22 cellular contexts compared by ENCODE assay signal in genomic region chr15:66102563-66103292, GRCh38.
DNase-seq lines count a peak whose midpoint lies in the region; FAIRE-seq and TF ChIP-seq lines count a peak whose summit lies in the region.
"Had no signal": no experiment of that assay in that cellular context is flagged by ENCODE, and none has a peak within 500 bp of the region (broad histone marks: within the 10 kb centered on the region; RNA-seq: fewer than 3 reads in every experiment).

No MANE protein-coding gene starts in this region.

- H4K20me1 ChIP-seq in hepatocyte (ENCODE audit: insufficient read depth, poor library complexity, severe bottlenecking) = no peaks in the 10 kb centered on the region

- no peak overlapping the region for H3K27ac ChIP-seq in sigmoid colon
- no peak overlapping the region for H3K27ac ChIP-seq in hepatocyte
- H3K27ac ChIP-seq: 22Rv1, C4-2B, KMS-11 had no signal

- peaks cover 9% of the 10 kb centered on the region for H3K27me3 Mint-ChIP-seq in glutamatergic neuron (ENCODE audit: unreplicated experiment)

- H3K9me2 ChIP-seq in hepatocyte (replicated peaks; ENCODE audit: insufficient read depth) = no peaks in the 10 kb centered on the region

- H3K9me3 Mint-ChIP-seq in glutamatergic neuron (ENCODE audit: unreplicated experiment) = peaks cover 2% of the 10 kb centered on the region
- H3K9me3 Mint-ChIP-seq: CD8-positive, alpha-beta memory T cell; IgD-negative memory B cell had no signal

- intact Hi-C loops in sigmoid colon (cut with DNase I) = no loop called here

- no peaks in the 10 kb centered on the region for H3K79me2 ChIP-seq in hepatocyte

- H3K9me3 ChIP-seq in sigmoid colon (no peaks in the 10 kb centered on the region), hepatocyte (ENCODE audit: low read depth) (no peaks in the 10 kb centered on the region)

- H3K4me2 ChIP-seq in hepatocyte = no peak overlapping the region
- H3K4me2 ChIP-seq: KMS-11 had no signal

- H3K36me3 ChIP-seq in sigmoid colon = no peaks in the 10 kb centered on the region
- H3K36me3 ChIP-seq in hepatocyte (replicated peaks; ENCODE audit: insufficient read depth, low read depth) = no peaks in the 10 kb centered on the region

- no peak for TF ChIP-seq CTCF in glutamatergic neuron (IDR thresholded peaks at IDR 0.05; ENCODE audit: partially characterized antibody, unreplicated experiment)
- TF ChIP-seq CTCF in sigmoid colon (IDR thresholded peaks at IDR 0.05) = no peak
- no peak for TF ChIP-seq CTCF in hepatocyte (IDR thresholded peaks at IDR 0.05; ENCODE audit: poor library complexity)

- WGBS in sigmoid colon, 2 donors = 92 to 94% methylated on average over 5 of the region's 5 CpGs
- WGBS in hepatocyte (ENCODE audit: low lambda C conversion rate, missing lambda C conversion rate) = 91% methylated on average over 5 of the region's 5 CpGs

- FAIRE-seq in GM12891 (lab: Jason Lieb, UNC) = no peak
- FAIRE-seq: H54 had no signal

- peaks cover 0 to 17% (median 0%) of the 10 kb centered on the region in 3 donors for H3K27me3 ChIP-seq in sigmoid colon
- peaks cover 2% of the 10 kb centered on the region for H3K27me3 ChIP-seq in hepatocyte

- H3K4me1 ChIP-seq in sigmoid colon (no peaks in the 10 kb centered on the region), hepatocyte (ENCODE audit: insufficient read depth) (no peaks in the 10 kb centered on the region)

- DNase-seq in NCI-H82 (lab: John Stamatoyannopoulos, UW) (peak; percentile 50), NCI-H82 treated with DMSO at 0.1 percent for 48 hours (lab: John Stamatoyannopoulos, UW; ENCODE audit: unreplicated experiment) (no peak), NCI-H524 treated with DMSO at 0.1 percent for 48 hours (lab: John Stamatoyannopoulos, UW) (peak; percentile 35), glutamatergic neuron (no peak), sigmoid colon (peak; percentile 2), GM12891 (ENCODE audit: insufficient read length, low spot score) (no peak), hepatocyte (ENCODE audit: low spot score) (no peak), NCI-H2171 (lab: John Stamatoyannopoulos, UW) (no peak)
- DNase-seq: CD8-positive, alpha-beta memory T cell; DMS153; DND-41; MM.1S; NCI-H2029 treated with DMSO at 0.1 percent for 48 hours; NCI-H2227 treated with DMSO at 0.1 percent for 48 hours; PC-3; SHP77 had no signal

- no peak overlapping the region for H3K4me3 ChIP-seq in sigmoid colon
- H3K4me3 ChIP-seq in hepatocyte = no peak overlapping the region

- H2AFZ ChIP-seq in hepatocyte = no peak overlapping the region

- TF ChIP-seq EP300 in sigmoid colon (IDR thresholded peaks at IDR 0.05) = no peak

- peaks cover 35% of the 10 kb centered on the region for H3K4me1 Mint-ChIP-seq in glutamatergic neuron (ENCODE audit: low read depth, unreplicated experiment)
- H3K4me1 Mint-ChIP-seq: B cell; CD8-positive, alpha-beta memory T cell; IgD-negative memory B cell had no signal

- H3K36me3 Mint-ChIP-seq in glutamatergic neuron (ENCODE audit: unreplicated experiment) = no peaks in the 10 kb centered on the region
- H3K36me3 Mint-ChIP-seq: CD8-positive, alpha-beta memory T cell; IgD-negative memory B cell had no signal

- no peak overlapping the region for H3K4me3 Mint-ChIP-seq in glutamatergic neuron (ENCODE audit: unreplicated experiment)
- H3K4me3 Mint-ChIP-seq: B cell; CD8-positive, alpha-beta memory T cell; IgD-negative memory B cell had no signal

- peak overlapping the region; percentile 46 for H3K27ac Mint-ChIP-seq in glutamatergic neuron (ENCODE audit: unreplicated experiment)
- H3K27ac Mint-ChIP-seq: B cell; CD8-positive, alpha-beta memory T cell; IgD-negative memory B cell had no signal

- no peak for TF ChIP-seq POLR2A in sigmoid colon (IDR thresholded peaks at IDR 0.05)
- no peak for TF ChIP-seq POLR2A in GM12891 (IDR thresholded peaks at IDR 0.05; ENCODE audit: low read depth, low read length)

TF ChIP-seq in GM12891, 5 proteins besides CTCF, POLR2A, EP300 and RAD21:
- TF ChIP-seq TAF1 (IDR thresholded peaks at IDR 0.05; ENCODE audit: low read depth, low read length) = no peak
- TF ChIP-seq PAX5 (IDR thresholded peaks at IDR 0.05; ENCODE audit: insufficient read depth, low read length, severe bottlenecking) = no peak
- TF ChIP-seq POLR2AphosphoS5 (IDR thresholded peaks at IDR 0.05; ENCODE audit: low read depth, low read length) = no peak
- TF ChIP-seq POU2F2 (IDR thresholded peaks at IDR 0.05; ENCODE audit: low read depth, low read length) = no peak
- TF ChIP-seq SPI1 (IDR thresholded peaks at IDR 0.05; ENCODE audit: low read depth, low read length) = no peak
TF ChIP-seq in GM12891: peak in this region for 0.

Comparison
In these comparisons a context has a peak if more than half of its experiments do, and no peak if none do; other contexts are left out.
1. DNase-seq: peak in NCI-H82 (single experiment), NCI-H524 treated with DMSO at 0.1 percent for 48 hours (single experiment) and sigmoid colon (single experiment); none in NCI-H82 treated with DMSO at 0.1 percent for 48 hours (single experiment), glutamatergic neuron (single experiment), GM12891 (single experiment), hepatocyte (single experiment) and NCI-H2171 (single experiment).